ENCODE assay signal across 8 cellular contexts in genomic region chr3:128217702-128218475, GRCh38.
DNase-seq lines count a peak whose midpoint lies in the region; ATAC-seq and TF ChIP-seq lines count a peak whose summit lies in the region.

No MANE protein-coding gene starts in this region.

- TF ChIP-seq CTCF in osteocyte (IDR thresholded peaks at IDR 0.05): no peak
- no peak for TF ChIP-seq CTCF in foreskin keratinocyte (conservative IDR thresholded peaks at IDR 0.05)

- peaks cover 16% of the 10 kb centered on the region for H3K9me3 Mint-ChIP-seq in T-helper 2 cell treated with Interferon-gamma antibody and Interleukin-4, amounts not matched to agents 5 μg/mL and 100 μg/mL, for 36 hours
- no peaks in the 10 kb centered on the region for H3K9me3 Mint-ChIP-seq in osteocyte (ENCODE audit: unreplicated experiment)

- no peak overlapping the region for H3K4me3 Mint-ChIP-seq in T-helper 2 cell treated with Interferon-gamma antibody and Interleukin-4, amounts not matched to agents 5 μg/mL and 100 μg/mL, for 36 hours
- no peak overlapping the region for H3K4me3 Mint-ChIP-seq in osteocyte (ENCODE audit: unreplicated experiment)

- peaks cover 7% of the 10 kb centered on the region for H3K4me1 Mint-ChIP-seq in T-helper 2 cell treated with Interferon-gamma antibody and Interleukin-4, amounts not matched to agents 5 μg/mL and 100 μg/mL, for 36 hours (ENCODE audit: low read depth)
- peaks cover 12% of the 10 kb centered on the region for H3K4me1 Mint-ChIP-seq in osteocyte (ENCODE audit: unreplicated experiment)

- H3K27me3 ChIP-seq in foreskin keratinocyte: no peaks in the 10 kb centered on the region

- no peaks in the 10 kb centered on the region for H3K4me1 ChIP-seq in foreskin keratinocyte

- H3K27me3 Mint-ChIP-seq in T-helper 2 cell treated with Interferon-gamma antibody and Interleukin-4, amounts not matched to agents 5 μg/mL and 100 μg/mL, for 36 hours (ENCODE audit: low read depth): no peaks in the 10 kb centered on the region
- no peaks in the 10 kb centered on the region for H3K27me3 Mint-ChIP-seq in osteocyte (ENCODE audit: unreplicated experiment)

- peak overlapping the region; percentile 50 for H3K27ac Mint-ChIP-seq in T-helper 2 cell treated with Interferon-gamma antibody and Interleukin-4, amounts not matched to agents 5 μg/mL and 100 μg/mL, for 36 hours
- H3K27ac Mint-ChIP-seq in osteocyte (ENCODE audit: unreplicated experiment): peak overlapping the region; percentile 88

- ATAC-seq in HG03442 (IDR thresholded peaks at IDR 0.05; ENCODE audit: unreplicated experiment) (peak; percentile 51), foreskin keratinocyte (no peak), GM21576 (IDR thresholded peaks at IDR 0.05; ENCODE audit: unreplicated experiment) (no peak), GM19328 (IDR thresholded peaks at IDR 0.05; ENCODE audit: unreplicated experiment) (no peak)

- H3K27ac ChIP-seq in foreskin keratinocyte: no peak overlapping the region

- DNase-seq in NCI-H2029 (lab: John Stamatoyannopoulos, UW): peak; percentile 15
- no peak for DNase-seq in NCI-H2029 treated with DMSO at 0.1 percent for 48 hours (lab: John Stamatoyannopoulos, UW)
- DNase-seq in T-helper 2 cell treated with Interferon-gamma antibody and Interleukin-4, amounts not matched to agents 5 μg/mL and 100 μg/mL, for 36 hours (ENCODE audit: low spot score): no peak
- no peak for DNase-seq in osteocyte (ENCODE audit: extremely low spot score, unreplicated experiment)
- no peak for DNase-seq in foreskin keratinocyte

- peaks cover 5% of the 10 kb centered on the region for H3K36me3 Mint-ChIP-seq in T-helper 2 cell treated with Interferon-gamma antibody and Interleukin-4, amounts not matched to agents 5 μg/mL and 100 μg/mL, for 36 hours (ENCODE audit: low read depth)
- no peaks in the 10 kb centered on the region for H3K36me3 Mint-ChIP-seq in osteocyte (ENCODE audit: unreplicated experiment)
